In genomic region chr19:275000-275399, GRCh38 we compare ENCODE assay signal across 9 cellular contexts. TPM values are rescaled to one million over a fixed set of nuclear protein-coding genes. Genes with fewer than 3 reads are reported as not detected.
"Had no signal": no experiment of that assay in that cellular context is flagged by ENCODE, and none has a peak within 500 bp of the region (broad histone marks: within the 10 kb centered on the region; RNA-seq: fewer than 3 reads in every experiment).

No MANE protein-coding gene starts in this region.

- H3K27ac Mint-ChIP-seq: HFFc6, IgD-negative memory B cell had no signal

- H2AFZ ChIP-seq: GM23248 had no signal

- H3K36me3 Mint-ChIP-seq: IgD-negative memory B cell had no signal

- ATAC-seq: HCT116, HepG2 had no signal

- H3K36me3 ChIP-seq: HAP-1 had no signal

- H3K4me3 Mint-ChIP-seq: HFFc6, IgD-negative memory B cell had no signal

- H3K4me1 Mint-ChIP-seq: IgD-negative memory B cell had no signal

- DNase-seq: GM23248, GOT3, H7, HFFc6 had no signal

- H3K27ac ChIP-seq: GM23248, HL-60 had no signal

- H3K9me3 Mint-ChIP-seq: HFFc6, IgD-negative memory B cell had no signal

- H3K4me3 ChIP-seq: GM23248, HAP-1 had no signal

- H3K4me1 ChIP-seq: HAP-1 had no signal

RNA-seq across cellular contexts. Expression of gene PLPP2, which starts 16.2 kb away (rescaled TPM):
- total RNA-seq: HepG2 had no signal
